In genomic region chr2:100902833-100903405, GRCh38 we compare ENCODE assay signal across 9 cellular contexts.
A peak's percentile ranks its signal among the peaks of the same experiment; 100 is the strongest.
DNase-seq lines count a peak whose midpoint lies in the region; ATAC-seq and TF ChIP-seq lines count a peak whose summit lies in the region.
"Had no signal": no experiment of that assay in that cellular context is flagged by ENCODE, and none has a peak within 500 bp of the region (broad histone marks: within the 10 kb centered on the region; RNA-seq: fewer than 3 reads in every experiment).

No MANE protein-coding gene starts in this region.

- peaks cover 32% of the 10 kb centered on the region for H3K4me1 ChIP-seq in RWPE2 (ENCODE audit: insufficient read depth, poor library complexity, severe bottlenecking)
- H3K4me1 ChIP-seq in GM23338 (ENCODE audit: insufficient read depth): no peaks in the 10 kb centered on the region

- H3K27me3 ChIP-seq in RWPE2 (ENCODE audit: insufficient read depth, poor library complexity, severe bottlenecking) (no peaks in the 10 kb centered on the region), GM23338 (ENCODE audit: insufficient read depth) (no peaks in the 10 kb centered on the region)

- H3K4me3 ChIP-seq in RWPE2 (ENCODE audit: severe bottlenecking) (no peak overlapping the region), GM23338 (no peak overlapping the region)

- H3K4me3 Mint-ChIP-seq in GM23338: no peak overlapping the region
- H3K4me3 Mint-ChIP-seq: H9 had no signal

- no peak overlapping the region for H2AFZ ChIP-seq in GM23338

- peaks cover 3% of the 10 kb centered on the region; the same call in 1 of the 3 replicates for H3K4me1 Mint-ChIP-seq in GM23338
- H3K4me1 Mint-ChIP-seq: H9 had no signal

- H3K27me3 Mint-ChIP-seq in GM23338 (ENCODE audit: insufficient read depth, low read depth, poor library complexity): peaks cover 3% of the 10 kb centered on the region

- no peak for TF ChIP-seq CTCF in RWPE2 (IDR thresholded peaks at IDR 0.05; ENCODE audit: poor library complexity, severe bottlenecking)
- TF ChIP-seq CTCF in GM23338 (conservative IDR thresholded peaks at IDR 0.05; ENCODE audit: low read depth in 2 of 2): no peak

- no peaks in the 10 kb centered on the region for H3F3A ChIP-seq in GM23338 (replicated peaks; ENCODE audit: low read depth)

- H3K9me3 Mint-ChIP-seq in GM23338: no peaks in the 10 kb centered on the region; the same call in 2 of the 3 replicates
- H3K9me3 Mint-ChIP-seq: H9 had no signal

- no peaks in the 10 kb centered on the region for H3K79me2 ChIP-seq in GM23338 (replicated peaks; ENCODE audit: insufficient read depth)

- peak; percentile 88 for ATAC-seq in RWPE2 (ENCODE audit: low read depth)
- no peak for ATAC-seq in GM23338

- peak; percentile 93 for DNase-seq in GM03348 (ENCODE audit: low spot score)
- DNase-seq in RWPE2 (ENCODE audit: low spot score): peak; percentile 87
- peak; percentile 83 for DNase-seq in fibroblast of gingiva (ENCODE audit: low read depth)
- peak; percentile 72 for DNase-seq in pulmonary artery endothelial cell (ENCODE audit: low read depth, low spot score)
- no peak for DNase-seq in NCI-H2171 (lab: John Stamatoyannopoulos, UW)
- no peak for DNase-seq in NCI-H446 treated with DMSO at 0.1 percent for 48 hours (lab: John Stamatoyannopoulos, UW)
- DNase-seq in GM23338 (ENCODE audit: low spot score): no peak
- DNase-seq in MV-4-11 (lab: John Stamatoyannopoulos, UW): no peak
- DNase-seq: H9 had no signal

- no peaks in the 10 kb centered on the region for H4K20me1 ChIP-seq in GM23338 (replicated peaks; ENCODE audit: insufficient read depth)

- H3K9me3 ChIP-seq in RWPE2 (ENCODE audit: severe bottlenecking): no peaks in the 10 kb centered on the region

- no peak overlapping the region for H3K27ac Mint-ChIP-seq in GM23338
- H3K27ac Mint-ChIP-seq: H9 had no signal

- H3K27ac ChIP-seq in RWPE2 (ENCODE audit: poor library complexity, severe bottlenecking) (peak overlapping the region; percentile 93), GM23338 (ENCODE audit: low read depth) (no peak overlapping the region)

- H3K9me2 ChIP-seq in GM23338 (ENCODE audit: insufficient read depth): no peaks in the 10 kb centered on the region

- H3K36me3 Mint-ChIP-seq in GM23338 (ENCODE audit: low read depth): no peaks in the 10 kb centered on the region

- H3K36me3 ChIP-seq in RWPE2 (ENCODE audit: low read depth): peaks cover 15% of the 10 kb centered on the region
- no peaks in the 10 kb centered on the region for H3K36me3 ChIP-seq in GM23338 (ENCODE audit: insufficient read depth)

- H3K4me2 ChIP-seq in GM23338: no peak overlapping the region

TF ChIP-seq in GM23338, 12 proteins besides CTCF, POLR2A, EP300 and RAD21 (continues in another document):
- TF ChIP-seq JUNB (IDR thresholded peaks at IDR 0.05; ENCODE audit: unreplicated experiment): no peak
- no peak for TF ChIP-seq POLR2AphosphoS5 (IDR thresholded peaks at IDR 0.05; ENCODE audit: low read depth)
- TF ChIP-seq REST (IDR thresholded peaks at IDR 0.05; ENCODE audit: unreplicated experiment): no peak
- TF ChIP-seq EZH2phosphoT487 (IDR thresholded peaks at IDR 0.05; ENCODE audit: unreplicated experiment): no peak
- TF ChIP-seq EZH2 (IDR thresholded peaks at IDR 0.05; ENCODE audit: low read depth, unreplicated experiment): no peak
- TF ChIP-seq ETS1 (IDR thresholded peaks at IDR 0.05): no peak
- no peak for TF ChIP-seq STAT1 (IDR thresholded peaks at IDR 0.05; ENCODE audit: unreplicated experiment)
- no peak for TF ChIP-seq CREB1 (CRISPR knock-in tag; IDR thresholded peaks at IDR 0.05; ENCODE audit: low read depth)
- no peak for TF ChIP-seq ZNF114 (CRISPR knock-in tag; IDR thresholded peaks at IDR 0.05)
- no peak for TF ChIP-seq ZNF462 (CRISPR knock-in tag; IDR thresholded peaks at IDR 0.05)

Comparison
In these comparisons a context has a peak if more than half of its experiments do, and no peak if none do; other contexts are left out.
1. DNase-seq: peak in GM03348 (single experiment), RWPE2 (single experiment), fibroblast of gingiva (single experiment) and pulmonary artery endothelial cell (single experiment); none in NCI-H2171 (single experiment), NCI-H446 treated with DMSO at 0.1 percent for 48 hours (single experiment), GM23338 (single experiment) and MV-4-11 (single experiment).